Comparison of ENCODE assay signal across 2 cellular contexts in genomic region chr16:57646388-57647039, GRCh38.
TF ChIP-seq lines count a peak whose summit lies in the region.

No MANE protein-coding gene starts in this region.

TF ChIP-seq in A549, 52 proteins besides CTCF, POLR2A, EP300 and RAD21 (continued from another document):
- TF ChIP-seq ZFP36 (IDR thresholded peaks at IDR 0.05; ENCODE audit: borderline replicate concordance, partially characterized antibody) (no peak), CBX2 (IDR thresholded peaks at IDR 0.05; ENCODE audit: borderline replicate concordance, low read depth) (no peak), KDM1A (IDR thresholded peaks at IDR 0.05; ENCODE audit: low read depth) (peak; percentile 51; the same call in 1 of the 2 replicates)

TF ChIP-seq in WTC11, 78 proteins besides CTCF, POLR2A, EP300 and RAD21 (continued from another document):
- no peak for TF ChIP-seq PRDM15 (CRISPR knock-in tag; IDR thresholded peaks at IDR 0.05)
- TF ChIP-seq NFE2L1 (CRISPR knock-in tag; IDR thresholded peaks at IDR 0.05), result no peak
- no peak for TF ChIP-seq ZBTB21 (CRISPR knock-in tag; IDR thresholded peaks at IDR 0.05; ENCODE audit: borderline replicate concordance)
